ENCODE assay signal across 1 cellular context in the genomic region with DNA sequence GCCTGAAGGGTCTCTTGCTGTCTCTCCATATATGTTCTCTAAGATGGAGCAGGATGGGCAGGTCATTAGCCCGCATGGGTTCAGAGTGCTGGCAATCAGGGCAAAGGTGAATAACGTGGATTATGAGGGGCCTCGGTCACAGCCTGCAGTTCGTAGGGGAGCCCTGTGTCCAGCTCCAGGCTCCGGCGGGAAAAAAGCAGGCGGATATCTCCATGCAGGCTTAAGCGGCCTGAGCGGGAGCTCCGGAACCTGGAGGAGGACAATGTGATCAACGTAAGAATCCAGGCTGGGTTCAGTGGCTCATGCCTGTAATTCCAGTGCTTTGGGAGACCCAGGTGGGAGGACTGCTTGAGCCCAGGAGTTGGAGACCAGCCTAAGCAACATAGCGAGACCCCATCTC.
TF ChIP-seq lines count a peak whose summit lies in the region.

No MANE protein-coding gene starts in this region.

TF ChIP-seq in WTC11, 78 proteins besides CTCF, POLR2A, EP300 and RAD21 (continued from another document):
- TF ChIP-seq, protein P1, sequence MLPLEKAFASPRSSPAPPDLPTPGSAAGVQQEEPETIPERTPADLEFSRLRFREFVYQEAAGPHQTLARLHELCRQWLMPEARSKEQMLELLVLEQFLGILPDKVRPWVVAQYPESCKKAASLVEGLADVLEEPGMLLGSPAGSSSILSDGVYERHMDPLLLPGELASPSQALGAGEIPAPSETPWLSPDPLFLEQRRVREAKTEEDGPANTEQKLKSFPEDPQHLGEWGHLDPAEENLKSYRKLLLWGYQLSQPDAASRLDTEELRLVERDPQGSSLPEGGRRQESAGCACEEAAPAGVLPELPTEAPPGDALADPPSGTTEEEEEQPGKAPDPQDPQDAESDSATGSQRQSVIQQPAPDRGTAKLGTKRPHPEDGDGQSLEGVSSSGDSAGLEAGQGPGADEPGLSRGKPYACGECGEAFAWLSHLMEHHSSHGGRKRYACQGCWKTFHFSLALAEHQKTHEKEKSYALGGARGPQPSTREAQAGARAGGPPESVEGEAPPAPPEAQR (CRISPR knock-in tag; IDR thresholded peaks at IDR 0.05) = no peak
- TF ChIP-seq NFE2L1 (CRISPR knock-in tag; IDR thresholded peaks at IDR 0.05) (no peak), SMAD3 (CRISPR knock-in tag; IDR thresholded peaks at IDR 0.05; ENCODE audit: borderline replicate concordance) (no peak), HMGA2 (CRISPR knock-in tag; IDR thresholded peaks at IDR 0.05) (no peak), NFATC4 (CRISPR knock-in tag; IDR thresholded peaks at IDR 0.05) (no peak)
- TF ChIP-seq, protein P2, sequence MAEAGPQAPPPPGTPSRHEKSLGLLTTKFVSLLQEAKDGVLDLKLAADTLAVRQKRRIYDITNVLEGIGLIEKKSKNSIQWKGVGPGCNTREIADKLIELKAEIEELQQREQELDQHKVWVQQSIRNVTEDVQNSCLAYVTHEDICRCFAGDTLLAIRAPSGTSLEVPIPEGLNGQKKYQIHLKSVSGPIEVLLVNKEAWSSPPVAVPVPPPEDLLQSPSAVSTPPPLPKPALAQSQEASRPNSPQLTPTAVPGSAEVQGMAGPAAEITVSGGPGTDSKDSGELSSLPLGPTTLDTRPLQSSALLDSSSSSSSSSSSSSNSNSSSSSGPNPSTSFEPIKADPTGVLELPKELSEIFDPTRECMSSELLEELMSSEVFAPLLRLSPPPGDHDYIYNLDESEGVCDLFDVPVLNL (CRISPR knock-in tag; IDR thresholded peaks at IDR 0.05; ENCODE audit: borderline replicate concordance, low read depth) = no peak
- TF ChIP-seq, protein P3, sequence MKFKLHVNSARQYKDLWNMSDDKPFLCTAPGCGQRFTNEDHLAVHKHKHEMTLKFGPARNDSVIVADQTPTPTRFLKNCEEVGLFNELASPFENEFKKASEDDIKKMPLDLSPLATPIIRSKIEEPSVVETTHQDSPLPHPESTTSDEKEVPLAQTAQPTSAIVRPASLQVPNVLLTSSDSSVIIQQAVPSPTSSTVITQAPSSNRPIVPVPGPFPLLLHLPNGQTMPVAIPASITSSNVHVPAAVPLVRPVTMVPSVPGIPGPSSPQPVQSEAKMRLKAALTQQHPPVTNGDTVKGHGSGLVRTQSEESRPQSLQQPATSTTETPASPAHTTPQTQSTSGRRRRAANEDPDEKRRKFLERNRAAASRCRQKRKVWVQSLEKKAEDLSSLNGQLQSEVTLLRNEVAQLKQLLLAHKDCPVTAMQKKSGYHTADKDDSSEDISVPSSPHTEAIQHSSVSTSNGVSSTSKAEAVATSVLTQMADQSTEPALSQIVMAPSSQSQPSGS (CRISPR knock-in tag; IDR thresholded peaks at IDR 0.05; ENCODE audit: borderline replicate concordance, low read depth) = no peak
